Comparison of ENCODE assay signal across 23 cellular contexts in the genomic region with DNA sequence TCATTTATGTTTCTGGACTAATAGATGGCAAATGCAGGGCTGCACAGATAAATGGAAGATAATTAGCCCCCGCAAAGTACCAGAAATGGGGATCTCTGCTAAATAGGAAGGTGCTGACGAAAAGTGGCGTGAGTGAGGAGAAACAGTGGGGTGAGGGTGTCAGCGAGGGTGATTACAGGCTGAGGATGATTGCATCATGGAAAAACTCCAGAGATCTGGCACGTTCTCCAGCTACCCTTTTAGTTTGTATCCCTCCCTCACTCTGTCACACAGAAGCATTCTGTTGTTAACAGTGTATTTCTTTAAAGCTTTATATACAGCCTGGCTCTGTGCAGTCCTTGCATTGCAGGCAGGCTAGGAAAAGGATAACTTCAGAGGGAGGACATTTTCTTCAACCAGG.
A peak's percentile ranks its signal among the peaks of the same experiment; 100 is the strongest.
DNase-seq lines count a peak whose midpoint lies in the region; TF ChIP-seq lines count a peak whose summit lies in the region.
"Had no signal": no experiment of that assay in that cellular context is flagged by ENCODE, and none has a peak within 500 bp of the region (broad histone marks: within the 10 kb centered on the region; RNA-seq: fewer than 3 reads in every experiment).

No MANE protein-coding gene starts in this region.

- H3K4me1 Mint-ChIP-seq in HFFc6 (ENCODE audit: low read depth): peaks cover 28% of the 10 kb centered on the region
- H3K4me1 Mint-ChIP-seq: activated naive CD8-positive, alpha-beta T cell treated with anti-CD3 and anti-CD28 coated beads, Interleukin-2, amount 50 U/mL, for 24 hours; IgD-negative memory B cell; stimulated activated naive CD8-positive, alpha-beta T cell treated with anti-CD3 and anti-CD28 coated beads, Interleukin-15, amount 100 ng/mL, for 72 hours had no signal

- no peaks in the 10 kb centered on the region for H3K27me3 ChIP-seq in iPS-20b (ENCODE audit: insufficient read depth, low read length)
- H3K27me3 ChIP-seq: heart right ventricle, MG63, upper lobe of left lung had no signal

- peak; percentile 42 for DNase-seq in EH (ENCODE audit: low read depth)
- DNase-seq in HFFc6: no peak
- DNase-seq in cerebellar cortex (ENCODE audit: low spot score): peak; percentile 62
- no peak for DNase-seq in nucleus accumbens (lab: John Stamatoyannopoulos, UW)
- no peak for DNase-seq in UCSD-AML1 (lab: John Stamatoyannopoulos, UW; ENCODE audit: unreplicated experiment)
- no peak for DNase-seq in posterior vena cava (ENCODE audit: low spot score)
- no peak for DNase-seq in NCI-H128 (lab: John Stamatoyannopoulos, UW; ENCODE audit: unreplicated experiment)
- DNase-seq: activated CD4-positive, alpha-beta T cell treated with anti-CD3 and anti-CD28 coated beads for 48 hours; activated naive CD8-positive, alpha-beta T cell treated with anti-CD3 and anti-CD28 coated beads, Interleukin-2, amount 50 U/mL, for 24 hours; AML-193; mammary epithelial cell; MG63; naive B cell; NCI-H2029; NCI-H446; stimulated activated CD4-positive, alpha-beta T cell treated with anti-CD3 and anti-CD28 coated beads, Interleukin-2, amount 100 ng/mL, for 48 hours; stimulated activated naive CD8-positive, alpha-beta T cell treated with anti-CD3 and anti-CD28 coated beads, Interleukin-15, amount 100 ng/mL, for 72 hours; upper lobe of left lung had no signal

- no peak for TF ChIP-seq CTCF in HFFc6 (IDR thresholded peaks at IDR 0.05)

- H3K4me3 Mint-ChIP-seq in HFFc6: peak overlapping the region; percentile 21; the same call in 1 of the 2 replicates
- H3K4me3 Mint-ChIP-seq: activated naive CD8-positive, alpha-beta T cell treated with anti-CD3 and anti-CD28 coated beads, Interleukin-2, amount 50 U/mL, for 24 hours; IgD-negative memory B cell; naive B cell; stimulated activated naive CD8-positive, alpha-beta T cell treated with anti-CD3 and anti-CD28 coated beads, Interleukin-15, amount 100 ng/mL, for 72 hours had no signal

- no peaks in the 10 kb centered on the region for H3K9me3 ChIP-seq in iPS-20b (ENCODE audit: insufficient read depth, low read depth, low read length)
- H3K9me3 ChIP-seq: heart right ventricle, MG63, upper lobe of left lung had no signal

- no peaks in the 10 kb centered on the region for H3K36me3 ChIP-seq in iPS-20b (ENCODE audit: insufficient read depth, low read depth, low read length)
- H3K36me3 ChIP-seq: heart right ventricle, MG63, upper lobe of left lung had no signal

- peaks cover 2% of the 10 kb centered on the region for H3K27me3 Mint-ChIP-seq in HFFc6 (ENCODE audit: insufficient read depth)
- H3K27me3 Mint-ChIP-seq: activated naive CD8-positive, alpha-beta T cell treated with anti-CD3 and anti-CD28 coated beads, Interleukin-2, amount 50 U/mL, for 24 hours; IgD-negative memory B cell; naive B cell; stimulated activated naive CD8-positive, alpha-beta T cell treated with anti-CD3 and anti-CD28 coated beads, Interleukin-15, amount 100 ng/mL, for 72 hours had no signal

- H3K27ac ChIP-seq in iPS-20b (ENCODE audit: low read length): no peak overlapping the region
- H3K27ac ChIP-seq: heart right ventricle, parathyroid adenoma, upper lobe of left lung had no signal

- intact Hi-C loops in posterior vena cava (cut with DNase I): no loop called here

- no peaks in the 10 kb centered on the region for H3K36me3 Mint-ChIP-seq in HFFc6 (ENCODE audit: low read depth)
- H3K36me3 Mint-ChIP-seq: IgD-negative memory B cell, naive B cell had no signal

- 0 out of 2 replicates have a peak overlapping the region, but pooled peaks have one; percentile 27 for H3K9ac ChIP-seq in iPS-20b (ENCODE audit: low read depth, low read length)
- H3K9ac ChIP-seq: parathyroid adenoma had no signal

- no peak overlapping the region for H3K4me3 ChIP-seq in iPS-20b (ENCODE audit: low read length)
- H3K4me3 ChIP-seq: heart right ventricle, MG63, upper lobe of left lung had no signal

- H3K27ac Mint-ChIP-seq in HFFc6: 0 out of 2 replicates have a peak overlapping the region, but pooled peaks have one; percentile 19
- H3K27ac Mint-ChIP-seq: activated naive CD8-positive, alpha-beta T cell treated with anti-CD3 and anti-CD28 coated beads, Interleukin-2, amount 50 U/mL, for 24 hours; activated T-helper 2 cell treated with anti-CD3 and anti-CD28 coated beads, Interferon-gamma antibody, Interleukin-2, Interleukin-4, amounts not matched to agents 10 μg/mL and 5 μg/mL and 100 μg/mL, durations not matched to agents 14 hours and 24 hours and 36 hours; IgD-negative memory B cell; naive B cell; stimulated activated naive CD8-positive, alpha-beta T cell treated with anti-CD3 and anti-CD28 coated beads, Interleukin-15, amount 100 ng/mL, for 72 hours had no signal

- H3K4me1 ChIP-seq in iPS-20b (ENCODE audit: insufficient read depth, low read length): peaks cover 17% of the 10 kb centered on the region
- H3K4me1 ChIP-seq: heart right ventricle, parathyroid adenoma, upper lobe of left lung had no signal

- H3K9me3 Mint-ChIP-seq in HFFc6: no peaks in the 10 kb centered on the region
- H3K9me3 Mint-ChIP-seq: activated naive CD8-positive, alpha-beta T cell treated with anti-CD3 and anti-CD28 coated beads, Interleukin-2, amount 50 U/mL, for 24 hours; activated T-helper 2 cell treated with anti-CD3 and anti-CD28 coated beads, Interferon-gamma antibody, Interleukin-2, Interleukin-4, amounts not matched to agents 10 μg/mL and 5 μg/mL and 100 μg/mL, durations not matched to agents 14 hours and 24 hours and 36 hours; stimulated activated naive CD8-positive, alpha-beta T cell treated with anti-CD3 and anti-CD28 coated beads, Interleukin-15, amount 100 ng/mL, for 72 hours had no signal

Comparison
In these comparisons a context has a peak if more than half of its experiments do, and no peak if none do; other contexts are left out.
1. DNase-seq: peak in EH (single experiment) and cerebellar cortex (single experiment); none in HFFc6 (single experiment), nucleus accumbens (0 of 56), UCSD-AML1 (single experiment), posterior vena cava (single experiment) and NCI-H128 (single experiment).